In genomic region chr2:128304715-128305554, GRCh38 we compare ENCODE assay signal across 8 cellular contexts. TPM values are rescaled to one million over a fixed set of nuclear protein-coding genes. Genes with fewer than 3 reads are reported as not detected.
DNase-seq lines count a peak whose midpoint lies in the region; ATAC-seq and TF ChIP-seq lines count a peak whose summit lies in the region.

No MANE protein-coding gene starts in this region.

- CTCF ChIA-PET in GM10248 (lab: Yijun Ruan, JAX) = interaction anchor here (1.1 to 1.4 kb wide), 2 partner anchors 9 to 11 kb away, joined by 3 to 4 read pairs; no protein-coding TSS in a partner anchor

- H2AFZ ChIP-seq in osteoblast (ENCODE audit: low read length) = no peak overlapping the region

- TF ChIP-seq CTCF in fibroblast of mammary gland (conservative IDR thresholded peaks at IDR 0.05; ENCODE audit: control insufficient read depth, insufficient read depth, low read depth, low read length) = no peak
- no peak for TF ChIP-seq CTCF in osteoblast (IDR thresholded peaks at IDR 0.05; ENCODE audit: extremely low read depth, low read depth, low read length)
- TF ChIP-seq CTCF in GM10248 (IDR thresholded peaks at IDR 0.05; ENCODE audit: control extremely low read depth, extremely low read depth, low read depth, missing control alignments) = no peak

- peak overlapping the region; percentile 66 for H3K4me2 ChIP-seq in osteoblast (ENCODE audit: insufficient read depth, low read length)

- H3K9me3 ChIP-seq in osteoblast (ENCODE audit: low read depth, low read length) = no peaks in the 10 kb centered on the region
- no peaks in the 10 kb centered on the region for H3K9me3 ChIP-seq in effector memory CD4-positive, alpha-beta T cell (ENCODE audit: control insufficient read depth, low read length)

- H4K20me1 ChIP-seq in osteoblast (ENCODE audit: insufficient read depth, low read length) = peaks cover 11% of the 10 kb centered on the region

- no peaks in the 10 kb centered on the region for H3K36me3 ChIP-seq in osteoblast (ENCODE audit: insufficient read depth, low read length)
- no peaks in the 10 kb centered on the region for H3K36me3 ChIP-seq in effector memory CD4-positive, alpha-beta T cell (ENCODE audit: control insufficient read depth, insufficient read depth, low read length)

- no peaks in the 10 kb centered on the region for H3K27me3 ChIP-seq in osteoblast (ENCODE audit: insufficient read depth, low read length)
- no peaks in the 10 kb centered on the region for H3K27me3 ChIP-seq in effector memory CD4-positive, alpha-beta T cell (replicated peaks; ENCODE audit: control insufficient read depth, insufficient read depth, low read length, poor library complexity, severe bottlenecking)

- H3K79me2 ChIP-seq in osteoblast (ENCODE audit: insufficient read depth, low read length) = peaks cover 25% of the 10 kb centered on the region

- no peak for ATAC-seq in HG02763 (IDR thresholded peaks at IDR 0.05; ENCODE audit: unreplicated experiment)

- peak overlapping the region; percentile 95 for H3K27ac ChIP-seq in osteoblast (ENCODE audit: low read depth, low read length)
- no peak overlapping the region for H3K27ac ChIP-seq in effector memory CD4-positive, alpha-beta T cell (ENCODE audit: insufficient read depth, low read length, poor library complexity, severe bottlenecking)

- H3K4me3 ChIP-seq in fibroblast of mammary gland (ENCODE audit: control insufficient read depth, low read depth, low read length) (no peak overlapping the region), osteoblast (ENCODE audit: insufficient read depth, low read length) (no peak overlapping the region)
- no peak overlapping the region for H3K4me3 ChIP-seq in effector memory CD4-positive, alpha-beta T cell (ENCODE audit: insufficient read depth, low read depth, low read length, poor library complexity, severe bottlenecking)

- H3K4me1 ChIP-seq in osteoblast (ENCODE audit: insufficient read depth, low read length) = peaks cover 43% of the 10 kb centered on the region
- no peaks in the 10 kb centered on the region for H3K4me1 ChIP-seq in effector memory CD4-positive, alpha-beta T cell (ENCODE audit: control insufficient read depth, insufficient read depth, low read length, poor library complexity, severe bottlenecking)

- DNase-seq in SIG-M5 treated with dmso at 0.1 percent for 504 hours (lab: John Stamatoyannopoulos, UW; ENCODE audit: unreplicated experiment) (peak; percentile 53), SIG-M5 (lab: John Stamatoyannopoulos, UW) (no peak), OCI-M1 (lab: John Stamatoyannopoulos, UW) (peak; percentile 35), fibroblast of mammary gland (ENCODE audit: low read depth) (peak; percentile 99), osteoblast (ENCODE audit: insufficient read length, low spot score, missing footprints) (peak; percentile 97), GM10248 (ENCODE audit: extremely low spot score) (no peak)
- no peak for DNase-seq in effector memory CD4-positive, alpha-beta T cell

- POLR2A ChIA-PET in GM10248 (lab: Yijun Ruan, JAX) = no interaction called here

RNA-seq across cellular contexts. Expression of gene HS6ST1, which starts 13.7 kb away (rescaled TPM):
- total RNA-seq in osteoblast = 16.5 and 18.8 TPM in 2 replicates

Comparison
In these comparisons a context has a peak if more than half of its experiments do, and no peak if none do; other contexts are left out.
1. DNase-seq: peak in SIG-M5 treated with dmso at 0.1 percent for 504 hours (single experiment), OCI-M1 (single experiment), fibroblast of mammary gland (single experiment) and osteoblast (single experiment); none in SIG-M5 (single experiment), effector memory CD4-positive, alpha-beta T cell (0 of 3) and GM10248 (single experiment).